8 cellular contexts compared by ENCODE assay signal in genomic region chr5:42951847-42952411, GRCh38.
DNase-seq lines count a peak whose midpoint lies in the region; ATAC-seq and TF ChIP-seq lines count a peak whose summit lies in the region.

No MANE protein-coding gene starts in this region.

- DNase-seq in DMS53 (lab: John Stamatoyannopoulos, UW): peak; percentile 82
- peak; percentile 60 for DNase-seq in M059J (ENCODE audit: low read depth)
- DNase-seq in activated T-cell treated with anti-CD3 and anti-CD28 coated beads for 4 hours: peak; percentile 17
- peak; percentile 29 for DNase-seq in fibroblast of villous mesenchyme (ENCODE audit: low read depth)
- DNase-seq in stimulated activated CD4-positive, alpha-beta T cell treated with anti-CD3 and anti-CD28 coated beads, Interleukin-15, amount 100 ng/mL, for 24 hours: peak; percentile 66
- no peak for DNase-seq in NAMALWA (ENCODE audit: low spot score)
- no peak for DNase-seq in H4 (ENCODE audit: low spot score)

- peak overlapping the region; percentile 53 for H3K4me3 ChIP-seq in fibroblast of villous mesenchyme (ENCODE audit: low read depth, low read length)

- TF ChIP-seq CTCF in fibroblast of villous mesenchyme (IDR thresholded peaks at IDR 0.05; ENCODE audit: insufficient read depth, low read depth, low read length): no peak

- peak; percentile 28 for ATAC-seq in GM21423 (IDR thresholded peaks at IDR 0.05; ENCODE audit: unreplicated experiment)

Comparison
In these comparisons a context has a peak if more than half of its experiments do, and no peak if none do; other contexts are left out.
1. DNase-seq: peak in DMS53 (single experiment), M059J (single experiment), activated T-cell treated with anti-CD3 and anti-CD28 coated beads for 4 hours (single experiment), fibroblast of villous mesenchyme (single experiment) and stimulated activated CD4-positive, alpha-beta T cell treated with anti-CD3 and anti-CD28 coated beads, Interleukin-15, amount 100 ng/mL, for 24 hours (single experiment); none in NAMALWA (single experiment) and H4 (single experiment).